Comparison of ENCODE assay signal across 9 cellular contexts in the genomic region with DNA sequence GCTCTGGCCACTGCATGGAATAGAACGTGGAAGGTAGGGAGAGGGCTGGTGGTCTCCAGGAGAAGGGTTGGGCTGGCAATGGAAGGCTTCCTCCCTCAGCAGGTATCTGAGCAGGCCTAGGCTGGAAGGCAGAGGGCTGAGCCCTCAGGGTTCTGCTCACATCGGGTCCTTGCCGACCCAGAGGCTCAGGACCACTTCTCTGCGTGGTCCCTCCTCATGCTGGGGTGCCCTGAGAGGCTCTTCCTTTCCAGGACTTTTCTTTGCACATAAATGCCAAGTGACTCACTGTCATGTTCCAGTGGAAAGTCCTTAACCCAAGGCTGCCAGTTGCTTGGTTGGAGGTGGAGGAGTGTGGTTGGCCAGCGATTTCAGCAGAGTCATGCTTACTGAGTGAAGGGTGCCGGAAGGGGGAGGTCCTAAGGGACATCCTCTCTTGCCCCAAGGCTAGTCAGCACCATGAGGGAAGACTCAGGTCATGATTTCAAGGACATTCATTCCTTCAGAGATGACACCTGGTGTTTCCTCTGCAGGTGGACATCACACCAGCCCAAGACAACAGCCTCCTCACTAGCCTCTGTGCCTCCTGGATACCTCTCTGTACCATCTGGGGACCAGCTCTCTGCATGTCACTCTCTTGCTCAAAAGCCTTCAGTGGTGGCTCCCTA. TPM values are rescaled to one million over a fixed set of nuclear protein-coding genes. Genes with fewer than 3 reads are reported as not detected.
DNase-seq lines count a peak whose midpoint lies in the region; FAIRE-seq and TF ChIP-seq lines count a peak whose summit lies in the region.
"Had no signal": no experiment of that assay in that cellular context is flagged by ENCODE, and none has a peak within 500 bp of the region (broad histone marks: within the 10 kb centered on the region; RNA-seq: fewer than 3 reads in every experiment).

No MANE protein-coding gene starts in this region.

- H3K9me2 ChIP-seq in SU-DHL-6 (replicated peaks; ENCODE audit: insufficient read depth, low read length): no peaks in the 10 kb centered on the region

- peaks cover 12% of the 10 kb centered on the region; the same call in 1 of the 2 replicates for H4K20me1 ChIP-seq in SU-DHL-6 (ENCODE audit: low read depth, low read length)

- no peak overlapping the region for H3K4me3 ChIP-seq in SU-DHL-6 (ENCODE audit: insufficient read depth, low read length, poor library complexity, severe bottlenecking)
- H3K4me3 ChIP-seq: tibial artery had no signal

- H3F3A ChIP-seq in SU-DHL-6 (ENCODE audit: insufficient read depth): peaks cover 21% of the 10 kb centered on the region

- no peaks in the 10 kb centered on the region for H3K36me3 ChIP-seq in SU-DHL-6 (ENCODE audit: low read length)

- H2AFZ ChIP-seq in SU-DHL-6 (ENCODE audit: low read depth, low read length, severe bottlenecking): no peak overlapping the region

- H3K9me3 ChIP-seq in SU-DHL-6 (ENCODE audit: insufficient read depth, low read length): no peaks in the 10 kb centered on the region
- H3K9me3 ChIP-seq: tibial artery had no signal

- H3K9ac ChIP-seq in SU-DHL-6 (ENCODE audit: low read length): no peak overlapping the region

- DNase-seq in AG20443 (ENCODE audit: low spot score) (peak; percentile 80), HCEC 1CT (peak; percentile 77), fibroblast of the conjunctiva (ENCODE audit: low read depth) (peak; percentile 53), frontal cortex (ENCODE audit: low spot score in 2 of 2) (no peak), NCI-H526 treated with DMSO at 0.1 percent for 48 hours (lab: John Stamatoyannopoulos, UW) (no peak), DMS153 treated with DMSO at 0.1 percent for 48 hours (lab: John Stamatoyannopoulos, UW; ENCODE audit: unreplicated experiment) (no peak)
- DNase-seq in stimulated activated CD4-positive, alpha-beta T cell treated with anti-CD3 and anti-CD28 coated beads, Interleukin-4, amount 100 ng/mL, for 24 hours: peak; percentile 37

- peak overlapping the region; percentile 5; the same call in 1 of the 2 replicates for H3K27ac ChIP-seq in SU-DHL-6 (ENCODE audit: low read depth, low read length)
- H3K27ac ChIP-seq: tibial artery had no signal

- no peak for TF ChIP-seq CTCF in SU-DHL-6 (IDR thresholded peaks at IDR 0.05; ENCODE audit: insufficient read depth, low read length, poor library complexity, severe bottlenecking)

- peaks cover 100% of the 10 kb centered on the region for H3K79me2 ChIP-seq in SU-DHL-6 (ENCODE audit: insufficient read depth, low read length)

- no peak for FAIRE-seq in frontal cortex (lab: Jason Lieb, UNC)

- H3K27me3 ChIP-seq in SU-DHL-6 (ENCODE audit: low read length): no peaks in the 10 kb centered on the region
- H3K27me3 ChIP-seq: tibial artery had no signal

- no peak overlapping the region for H3K4me2 ChIP-seq in SU-DHL-6 (ENCODE audit: low read depth, low read length, poor library complexity, severe bottlenecking)

RNA-seq across cellular contexts. Expression of a gene that starts 8.2 kb away (rescaled TPM):
- 15.1 TPM for total RNA-seq in frontal cortex

Comparison
In these comparisons a context has a peak if more than half of its experiments do, and no peak if none do; other contexts are left out.
1. DNase-seq: peak in AG20443 (single experiment), HCEC 1CT (single experiment), fibroblast of the conjunctiva (single experiment) and stimulated activated CD4-positive, alpha-beta T cell treated with anti-CD3 and anti-CD28 coated beads, Interleukin-4, amount 100 ng/mL, for 24 hours (single experiment); none in frontal cortex (0 of 2), NCI-H526 treated with DMSO at 0.1 percent for 48 hours (single experiment) and DMS153 treated with DMSO at 0.1 percent for 48 hours (single experiment).